Comparison of ENCODE assay signal across 1 cellular context in the genomic region with DNA sequence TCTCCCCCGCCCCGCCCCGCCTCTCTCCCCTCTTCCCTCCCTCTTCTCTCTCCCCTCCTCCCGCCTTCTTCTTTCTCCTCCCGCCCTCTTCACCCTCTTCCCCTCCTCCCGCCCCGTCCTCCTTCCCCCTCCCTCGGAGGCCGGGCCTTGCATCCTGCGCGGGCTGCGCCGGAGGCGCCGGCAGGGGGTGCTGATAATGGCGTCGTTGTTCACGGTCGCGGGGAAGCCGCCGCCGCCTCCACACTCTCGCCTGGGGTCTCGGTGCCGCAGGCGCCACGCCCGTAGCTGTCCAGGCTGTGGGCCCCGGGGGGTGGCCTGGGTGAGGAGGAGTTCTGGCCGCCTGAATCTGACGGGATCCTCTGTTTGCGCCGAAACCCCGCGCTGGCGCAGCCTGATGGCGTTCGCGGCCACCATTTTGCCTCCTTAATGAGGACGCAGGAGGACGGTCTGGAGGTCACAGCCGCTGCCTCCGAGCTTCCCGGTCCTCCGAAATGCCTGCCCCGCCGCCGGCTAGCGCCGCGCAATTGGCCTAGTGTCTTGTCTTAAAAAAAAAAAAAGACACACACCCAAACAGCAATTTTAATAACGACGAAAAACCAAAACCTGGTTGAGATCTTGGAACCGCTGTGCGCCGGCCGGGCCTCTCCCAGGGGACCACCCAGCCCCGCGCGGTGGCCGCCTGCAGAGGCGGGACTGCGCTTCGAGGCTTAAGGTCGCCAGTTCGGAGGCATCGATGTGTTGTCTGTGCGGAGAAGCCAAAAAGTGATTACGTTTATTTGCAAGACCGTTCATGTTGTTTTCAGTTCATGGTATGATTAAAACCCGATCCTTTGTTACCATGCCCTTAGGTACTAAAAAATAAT.
TF ChIP-seq lines count a peak whose summit lies in the region.

No MANE protein-coding gene starts in this region.

TF ChIP-seq in HEK293, 187 proteins besides CTCF, POLR2A, EP300 and RAD21 (continued from another document and continues in another):
- TF ChIP-seq, protein P1, sequence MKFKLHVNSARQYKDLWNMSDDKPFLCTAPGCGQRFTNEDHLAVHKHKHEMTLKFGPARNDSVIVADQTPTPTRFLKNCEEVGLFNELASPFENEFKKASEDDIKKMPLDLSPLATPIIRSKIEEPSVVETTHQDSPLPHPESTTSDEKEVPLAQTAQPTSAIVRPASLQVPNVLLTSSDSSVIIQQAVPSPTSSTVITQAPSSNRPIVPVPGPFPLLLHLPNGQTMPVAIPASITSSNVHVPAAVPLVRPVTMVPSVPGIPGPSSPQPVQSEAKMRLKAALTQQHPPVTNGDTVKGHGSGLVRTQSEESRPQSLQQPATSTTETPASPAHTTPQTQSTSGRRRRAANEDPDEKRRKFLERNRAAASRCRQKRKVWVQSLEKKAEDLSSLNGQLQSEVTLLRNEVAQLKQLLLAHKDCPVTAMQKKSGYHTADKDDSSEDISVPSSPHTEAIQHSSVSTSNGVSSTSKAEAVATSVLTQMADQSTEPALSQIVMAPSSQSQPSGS (tag by site-specific recombination; IDR thresholded peaks at IDR 0.05; ENCODE audit: low read depth), result peak; percentile 23; the same call in 1 of the 2 replicates
- TF ChIP-seq ZNF280C (tag by site-specific recombination; IDR thresholded peaks at IDR 0.05) (no peak), GLI4 (tag by site-specific recombination; IDR thresholded peaks at IDR 0.05) (peak; percentile 93), ZNF830 (tag by site-specific recombination; IDR thresholded peaks at IDR 0.05; ENCODE audit: low read depth) (no peak), SP3 (tag by site-specific recombination; IDR thresholded peaks at IDR 0.05) (peak; percentile 99), ZNF623 (tag by site-specific recombination; IDR thresholded peaks at IDR 0.05) (peak; percentile 55), ZNF544 (tag by site-specific recombination; IDR thresholded peaks at IDR 0.05) (no peak), KLF8 (tag by site-specific recombination; IDR thresholded peaks at IDR 0.05) (peak; percentile 98), SETDB1 (IDR thresholded peaks at IDR 0.05; ENCODE audit: insufficient read length, low read length) (no peak), BCL6B (tag by site-specific recombination; IDR thresholded peaks at IDR 0.05) (no peak), ZNF423 (tag by site-specific recombination; IDR thresholded peaks at IDR 0.05) (peak; percentile 90), EGR2 (tag by site-specific recombination; IDR thresholded peaks at IDR 0.05; ENCODE audit: low read depth) (peak; percentile 99), ZNF132 (tag by site-specific recombination; IDR thresholded peaks at IDR 0.05; ENCODE audit: borderline replicate concordance) (no peak), SCRT2 (tag by site-specific recombination; IDR thresholded peaks at IDR 0.05) (no peak; the same call in 1 of the 2 replicates), ZBTB26 (tag by site-specific recombination; optimal IDR thresholded peaks at IDR 0.05) (peak; percentile 96), ZNF416 (tag by site-specific recombination; IDR thresholded peaks at IDR 0.05) (no peak), ZNF571 (tag by site-specific recombination; IDR thresholded peaks at IDR 0.05) (no peak), ZNF211 (tag by site-specific recombination; IDR thresholded peaks at IDR 0.05; ENCODE audit: low read depth) (no peak), ZNF501 (tag by site-specific recombination; IDR thresholded peaks at IDR 0.05) (peak; percentile 100), ZNF266 (tag by site-specific recombination; IDR thresholded peaks at IDR 0.05; ENCODE audit: low read depth) (no peak), ZNF843 (tag by site-specific recombination; IDR thresholded peaks at IDR 0.05) (peak; percentile 83), ZFP3 (tag by site-specific recombination; IDR thresholded peaks at IDR 0.05; ENCODE audit: low read depth) (peak; percentile 89), ZFHX2 (tag by site-specific recombination; conservative IDR thresholded peaks at IDR 0.05) (peak; percentile 97), ZSCAN23 (tag by site-specific recombination; IDR thresholded peaks at IDR 0.05) (peak; percentile 88), KLF16 (tag by site-specific recombination; IDR thresholded peaks at IDR 0.05) (peak; percentile 77), ZNF37A (tag by site-specific recombination; IDR thresholded peaks at IDR 0.05) (peak; percentile 49; the same call in 1 of the 2 replicates), ZNF48 (tag by site-specific recombination; IDR thresholded peaks at IDR 0.05) (no peak), SP7 (tag by site-specific recombination; IDR thresholded peaks at IDR 0.05) (peak; percentile 92), ZEB2 (tag by site-specific recombination; IDR thresholded peaks at IDR 0.05) (peak; percentile 100), ZNF202 (tag by site-specific recombination; IDR thresholded peaks at IDR 0.05; ENCODE audit: borderline replicate concordance) (no peak), ZNF837 (tag by site-specific recombination; IDR thresholded peaks at IDR 0.05) (no peak), ZSCAN30 (tag by site-specific recombination; IDR thresholded peaks at IDR 0.05) (peak; percentile 97), ZNF23 (tag by site-specific recombination; IDR thresholded peaks at IDR 0.05; ENCODE audit: borderline replicate concordance) (no peak), ZNF184 (tag by site-specific recombination; IDR thresholded peaks at IDR 0.05) (peak; percentile 62)
- TF ChIP-seq, protein P2, sequence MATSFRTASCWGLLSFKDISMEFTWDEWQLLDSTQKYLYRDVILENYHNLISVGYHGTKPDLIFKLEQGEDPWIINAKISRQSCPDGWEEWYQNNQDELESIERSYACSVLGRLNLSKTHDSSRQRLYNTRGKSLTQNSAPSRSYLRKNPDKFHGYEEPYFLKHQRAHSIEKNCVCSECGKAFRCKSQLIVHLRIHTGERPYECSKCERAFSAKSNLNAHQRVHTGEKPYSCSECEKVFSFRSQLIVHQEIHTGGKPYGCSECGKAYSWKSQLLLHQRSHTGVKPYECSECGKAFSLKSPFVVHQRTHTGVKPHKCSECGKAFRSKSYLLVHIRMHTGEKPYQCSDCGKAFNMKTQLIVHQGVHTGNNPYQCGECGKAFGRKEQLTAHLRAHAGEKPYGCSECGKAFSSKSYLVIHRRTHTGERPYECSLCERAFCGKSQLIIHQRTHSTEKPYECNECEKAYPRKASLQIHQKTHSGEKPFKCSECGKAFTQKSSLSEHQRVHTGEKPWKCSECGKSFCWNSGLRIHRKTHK (tag by site-specific recombination; IDR thresholded peaks at IDR 0.05), result no peak
- TF ChIP-seq, protein P3, sequence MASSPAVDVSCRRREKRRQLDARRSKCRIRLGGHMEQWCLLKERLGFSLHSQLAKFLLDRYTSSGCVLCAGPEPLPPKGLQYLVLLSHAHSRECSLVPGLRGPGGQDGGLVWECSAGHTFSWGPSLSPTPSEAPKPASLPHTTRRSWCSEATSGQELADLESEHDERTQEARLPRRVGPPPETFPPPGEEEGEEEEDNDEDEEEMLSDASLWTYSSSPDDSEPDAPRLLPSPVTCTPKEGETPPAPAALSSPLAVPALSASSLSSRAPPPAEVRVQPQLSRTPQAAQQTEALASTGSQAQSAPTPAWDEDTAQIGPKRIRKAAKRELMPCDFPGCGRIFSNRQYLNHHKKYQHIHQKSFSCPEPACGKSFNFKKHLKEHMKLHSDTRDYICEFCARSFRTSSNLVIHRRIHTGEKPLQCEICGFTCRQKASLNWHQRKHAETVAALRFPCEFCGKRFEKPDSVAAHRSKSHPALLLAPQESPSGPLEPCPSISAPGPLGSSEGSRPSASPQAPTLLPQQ (tag by site-specific recombination; IDR thresholded peaks at IDR 0.05), result peak; percentile 99
- TF ChIP-seq, protein P4, sequence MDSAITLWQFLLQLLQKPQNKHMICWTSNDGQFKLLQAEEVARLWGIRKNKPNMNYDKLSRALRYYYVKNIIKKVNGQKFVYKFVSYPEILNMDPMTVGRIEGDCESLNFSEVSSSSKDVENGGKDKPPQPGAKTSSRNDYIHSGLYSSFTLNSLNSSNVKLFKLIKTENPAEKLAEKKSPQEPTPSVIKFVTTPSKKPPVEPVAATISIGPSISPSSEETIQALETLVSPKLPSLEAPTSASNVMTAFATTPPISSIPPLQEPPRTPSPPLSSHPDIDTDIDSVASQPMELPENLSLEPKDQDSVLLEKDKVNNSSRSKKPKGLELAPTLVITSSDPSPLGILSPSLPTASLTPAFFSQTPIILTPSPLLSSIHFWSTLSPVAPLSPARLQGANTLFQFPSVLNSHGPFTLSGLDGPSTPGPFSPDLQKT (IDR thresholded peaks at IDR 0.05; ENCODE audit: borderline replicate concordance, low read depth, low read length), result no peak
- TF ChIP-seq, protein P5, sequence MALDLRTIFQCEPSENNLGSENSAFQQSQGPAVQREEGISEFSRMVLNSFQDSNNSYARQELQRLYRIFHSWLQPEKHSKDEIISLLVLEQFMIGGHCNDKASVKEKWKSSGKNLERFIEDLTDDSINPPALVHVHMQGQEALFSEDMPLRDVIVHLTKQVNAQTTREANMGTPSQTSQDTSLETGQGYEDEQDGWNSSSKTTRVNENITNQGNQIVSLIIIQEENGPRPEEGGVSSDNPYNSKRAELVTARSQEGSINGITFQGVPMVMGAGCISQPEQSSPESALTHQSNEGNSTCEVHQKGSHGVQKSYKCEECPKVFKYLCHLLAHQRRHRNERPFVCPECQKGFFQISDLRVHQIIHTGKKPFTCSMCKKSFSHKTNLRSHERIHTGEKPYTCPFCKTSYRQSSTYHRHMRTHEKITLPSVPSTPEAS (tag by site-specific recombination; IDR thresholded peaks at IDR 0.05), result peak; percentile 56
- TF ChIP-seq, protein P6, sequence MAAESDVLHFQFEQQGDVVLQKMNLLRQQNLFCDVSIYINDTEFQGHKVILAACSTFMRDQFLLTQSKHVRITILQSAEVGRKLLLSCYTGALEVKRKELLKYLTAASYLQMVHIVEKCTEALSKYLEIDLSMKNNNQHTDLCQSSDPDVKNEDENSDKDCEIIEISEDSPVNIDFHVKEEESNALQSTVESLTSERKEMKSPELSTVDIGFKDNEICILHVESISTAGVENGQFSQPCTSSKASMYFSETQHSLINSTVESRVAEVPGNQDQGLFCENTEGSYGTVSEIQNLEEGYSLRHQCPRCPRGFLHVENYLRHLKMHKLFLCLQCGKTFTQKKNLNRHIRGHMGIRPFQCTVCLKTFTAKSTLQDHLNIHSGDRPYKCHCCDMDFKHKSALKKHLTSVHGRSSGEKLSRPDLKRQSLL (tag by site-specific recombination; IDR thresholded peaks at IDR 0.05), result peak; percentile 31; the same call in 1 of the 2 replicates
- TF ChIP-seq, protein P7, sequence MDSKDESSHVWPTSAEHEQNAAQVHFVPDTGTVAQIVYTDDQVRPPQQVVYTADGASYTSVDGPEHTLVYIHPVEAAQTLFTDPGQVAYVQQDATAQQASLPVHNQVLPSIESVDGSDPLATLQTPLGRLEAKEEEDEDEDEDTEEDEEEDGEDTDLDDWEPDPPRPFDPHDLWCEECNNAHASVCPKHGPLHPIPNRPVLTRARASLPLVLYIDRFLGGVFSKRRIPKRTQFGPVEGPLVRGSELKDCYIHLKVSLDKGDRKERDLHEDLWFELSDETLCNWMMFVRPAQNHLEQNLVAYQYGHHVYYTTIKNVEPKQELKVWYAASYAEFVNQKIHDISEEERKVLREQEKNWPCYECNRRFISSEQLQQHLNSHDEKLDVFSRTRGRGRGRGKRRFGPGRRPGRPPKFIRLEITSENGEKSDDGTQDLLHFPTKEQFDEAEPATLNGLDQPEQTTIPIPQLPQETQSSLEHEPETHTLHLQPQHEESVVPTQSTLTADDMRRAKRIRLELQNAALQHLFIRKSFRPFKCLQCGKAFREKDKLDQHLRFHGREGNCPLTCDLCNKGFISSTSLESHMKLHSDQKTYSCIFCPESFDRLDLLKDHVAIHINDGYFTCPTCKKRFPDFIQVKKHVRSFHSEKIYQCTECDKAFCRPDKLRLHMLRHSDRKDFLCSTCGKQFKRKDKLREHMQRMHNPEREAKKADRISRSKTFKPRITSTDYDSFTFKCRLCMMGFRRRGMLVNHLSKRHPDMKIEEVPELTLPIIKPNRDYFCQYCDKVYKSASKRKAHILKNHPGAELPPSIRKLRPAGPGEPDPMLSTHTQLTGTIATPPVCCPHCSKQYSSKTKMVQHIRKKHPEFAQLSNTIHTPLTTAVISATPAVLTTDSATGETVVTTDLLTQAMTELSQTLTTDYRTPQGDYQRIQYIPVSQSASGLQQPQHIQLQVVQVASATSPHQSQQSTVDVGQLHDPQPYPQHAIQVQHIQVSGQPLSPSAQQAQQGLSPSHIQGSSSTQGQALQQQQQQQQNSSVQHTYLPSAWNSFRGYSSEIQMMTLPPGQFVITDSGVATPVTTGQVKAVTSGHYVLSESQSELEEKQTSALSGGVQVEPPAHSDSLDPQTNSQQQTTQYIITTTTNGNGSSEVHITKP (tag by site-specific recombination; IDR thresholded peaks at IDR 0.05), result peak; percentile 75
